ENCODE assay signal across 32 cellular contexts in genomic region chr1:116712510-116712909, GRCh38. TPM values are rescaled to one million over a fixed set of nuclear protein-coding genes. Genes with fewer than 3 reads are reported as not detected.
DNase-seq lines count a peak whose midpoint lies in the region; ATAC-seq, FAIRE-seq and TF ChIP-seq lines count a peak whose summit lies in the region.
"Had no signal": no experiment of that assay in that cellular context is flagged by ENCODE, and none has a peak within 500 bp of the region (broad histone marks: within the 10 kb centered on the region; RNA-seq: fewer than 3 reads in every experiment).

No MANE protein-coding gene starts in this region.

- FAIRE-seq in astrocyte (lab: Jason Lieb, UNC), result no peak
- no peak for FAIRE-seq in frontal cortex (lab: Jason Lieb, UNC)
- FAIRE-seq: keratinocyte, TTC549 had no signal

- H3K9me3 Mint-ChIP-seq in astrocyte (ENCODE audit: unreplicated experiment), result peaks cover 2% of the 10 kb centered on the region
- H3K9me3 Mint-ChIP-seq: stimulated activated effector memory CD8-positive, alpha-beta T cell treated with anti-CD3 and anti-CD28 coated beads, Interleukin-12 subunit alpha, Interleukin-12 subunit beta, amount 100 ng/mL, for 72 hours had no signal

- peak overlapping the region; percentile 16 for H3K4me2 ChIP-seq in astrocyte (ENCODE audit: low read length)
- H3K4me2 ChIP-seq: hepatocyte had no signal

- TF ChIP-seq CTCF in astrocyte (IDR thresholded peaks at IDR 0.05; ENCODE audit: insufficient read depth, low read depth, low read length), result no peak

- peaks cover 10% of the 10 kb centered on the region for H3K27me3 ChIP-seq in astrocyte (ENCODE audit: insufficient read depth, low read length)
- H3K27me3 ChIP-seq in iPS-20b (ENCODE audit: insufficient read depth, low read length), result no peaks in the 10 kb centered on the region
- H3K27me3 ChIP-seq: BLaER1 treated with 17β-estradiol and CSF1 and Interleukin-3, amounts not matched to agents 10 nM and 100 nM; esophagus squamous epithelium; hepatocyte; sigmoid colon; suprapubic skin had no signal

- DNase-seq in ELF-1 (ENCODE audit: low read depth, low spot score), result peak; percentile 36
- DNase-seq in HT1080 (ENCODE audit: low read depth), result peak; percentile 42
- no peak for DNase-seq in astrocyte (ENCODE audit: low read depth)
- no peak for DNase-seq in frontal cortex (ENCODE audit: low spot score in 2 of 2)
- no peak for DNase-seq in EL
- DNase-seq: activated CD4-positive, CD25-positive, alpha-beta regulatory T cell treated with anti-CD3 and anti-CD28 coated beads, Interleukin-2, amount 50 U/mL, for 72 hours; activated naive CD4-positive, alpha-beta T cell treated with Interleukin-2 at 50 U/mL for 16 hours; activated T-cell treated with anti-CD3 and anti-CD28 coated beads, Interleukin-2, amount 50 U/mL, for 48 hours; COR-L47; cortex of kidney; DMS53; esophagus squamous epithelium; foreskin melanocyte; midbrain; naive thymus-derived CD4-positive, alpha-beta T cell; NCI-H1092; NCI-H187 treated with DMSO at 0.1 percent for 48 hours; NCI-H226; NCI-H774; occipital lobe; psoas muscle; sigmoid colon; stimulated activated CD4-positive, alpha-beta T cell treated with anti-CD3 and anti-CD28 coated beads, Interleukin-4, amount 100 ng/mL, for 24 hours had no signal

- H3K9me3 ChIP-seq in astrocyte (ENCODE audit: insufficient read depth, low read depth, low read length), result no peaks in the 10 kb centered on the region
- peaks cover 11% of the 10 kb centered on the region; the same call in 1 of the 2 replicates for H3K9me3 ChIP-seq in iPS-20b (ENCODE audit: insufficient read depth, low read depth, low read length)
- H3K9me3 ChIP-seq: esophagus squamous epithelium, psoas muscle, sigmoid colon, suprapubic skin had no signal

- H2AFZ ChIP-seq in astrocyte (ENCODE audit: low read depth, low read length), result no peak overlapping the region
- H2AFZ ChIP-seq: hepatocyte had no signal

- H3K4me1 Mint-ChIP-seq in astrocyte (ENCODE audit: low read depth, unreplicated experiment), result peaks cover 13% of the 10 kb centered on the region
- H3K4me1 Mint-ChIP-seq: IgD-negative memory B cell had no signal

- no peak overlapping the region for H3K4me3 ChIP-seq in astrocyte (ENCODE audit: insufficient read depth, low read depth, low read length)
- peak overlapping the region; percentile 26; the same call in 1 of the 2 replicates for H3K4me3 ChIP-seq in iPS-20b (ENCODE audit: low read length)
- H3K4me3 ChIP-seq: BLaER1 treated with 17β-estradiol and CSF1 and Interleukin-3, amounts not matched to agents 10 nM and 100 nM; esophagus squamous epithelium; hepatocyte; psoas muscle; sigmoid colon; suprapubic skin had no signal

- H3K4me1 ChIP-seq in astrocyte (ENCODE audit: insufficient read depth, low read length), result no peaks in the 10 kb centered on the region
- H3K4me1 ChIP-seq in iPS-20b (ENCODE audit: insufficient read depth, low read length), result peaks cover 27% of the 10 kb centered on the region
- H3K4me1 ChIP-seq: psoas muscle had no signal

- no peaks in the 10 kb centered on the region for H3K79me2 ChIP-seq in astrocyte (ENCODE audit: insufficient read depth, low read length)
- H3K79me2 ChIP-seq: hepatocyte had no signal

- H3K4me3 Mint-ChIP-seq in astrocyte (ENCODE audit: unreplicated experiment), result no peak overlapping the region
- H3K4me3 Mint-ChIP-seq: IgD-negative memory B cell; naive thymus-derived CD4-positive, alpha-beta T cell; stimulated activated effector memory CD8-positive, alpha-beta T cell treated with anti-CD3 and anti-CD28 coated beads, Interleukin-12 subunit alpha, Interleukin-12 subunit beta, amount 100 ng/mL, for 72 hours had no signal

- no peak overlapping the region for H3K27ac ChIP-seq in astrocyte (ENCODE audit: low read depth, low read length)
- peak overlapping the region; percentile 95 for H3K27ac ChIP-seq in iPS-20b (ENCODE audit: low read length)
- H3K27ac ChIP-seq: BLaER1 treated with 17β-estradiol and CSF1 and Interleukin-3, amounts not matched to agents 10 nM and 100 nM; hepatocyte; psoas muscle; sigmoid colon; suprapubic skin had no signal

- no peaks in the 10 kb centered on the region for H4K20me1 ChIP-seq in astrocyte (ENCODE audit: insufficient read depth, low read length)
- H4K20me1 ChIP-seq: BLaER1 treated with 17β-estradiol and CSF1 and Interleukin-3, amounts not matched to agents 10 nM and 100 nM had no signal

- H3K36me3 Mint-ChIP-seq in astrocyte (ENCODE audit: low read depth, unreplicated experiment), result no peaks in the 10 kb centered on the region
- H3K36me3 Mint-ChIP-seq: IgD-negative memory B cell; stimulated activated effector memory CD8-positive, alpha-beta T cell treated with anti-CD3 and anti-CD28 coated beads, Interleukin-12 subunit alpha, Interleukin-12 subunit beta, amount 100 ng/mL, for 72 hours had no signal

- H3K36me3 ChIP-seq in astrocyte (ENCODE audit: insufficient read depth, low read length), result no peaks in the 10 kb centered on the region
- no peaks in the 10 kb centered on the region for H3K36me3 ChIP-seq in iPS-20b (ENCODE audit: insufficient read depth, low read depth, low read length)
- H3K36me3 ChIP-seq: BLaER1 treated with 17β-estradiol and CSF1 and Interleukin-3, amounts not matched to agents 10 nM and 100 nM; esophagus squamous epithelium; sigmoid colon; suprapubic skin had no signal

- H3K27ac Mint-ChIP-seq in astrocyte (ENCODE audit: unreplicated experiment), result no peak overlapping the region
- H3K27ac Mint-ChIP-seq: IgD-negative memory B cell; naive thymus-derived CD4-positive, alpha-beta T cell; stimulated activated effector memory CD8-positive, alpha-beta T cell treated with anti-CD3 and anti-CD28 coated beads, Interleukin-12 subunit alpha, Interleukin-12 subunit beta, amount 100 ng/mL, for 72 hours had no signal

- H3K9ac ChIP-seq in astrocyte (ENCODE audit: low read length), result no peak overlapping the region
- peak overlapping the region; percentile 73; the same call in 1 of the 2 replicates for H3K9ac ChIP-seq in iPS-20b (ENCODE audit: low read depth, low read length)
- H3K9ac ChIP-seq: BLaER1 treated with 17β-estradiol and CSF1 and Interleukin-3, amounts not matched to agents 10 nM and 100 nM had no signal

- H3K27me3 Mint-ChIP-seq in astrocyte (ENCODE audit: low read depth, unreplicated experiment), result peaks cover 17% of the 10 kb centered on the region

- no peak for ATAC-seq in HG03139 (IDR thresholded peaks at IDR 0.05; ENCODE audit: unreplicated experiment)
- ATAC-seq: naive thymus-derived CD4-positive, alpha-beta T cell; psoas muscle; stimulated activated effector memory CD8-positive, alpha-beta T cell treated with anti-CD3 and anti-CD28 coated beads, Interleukin-12 subunit alpha, Interleukin-12 subunit beta, amount 100 ng/mL, for 72 hours had no signal

RNA-seq across cellular contexts. Expression of gene CD2, which starts 41.7 kb away (rescaled TPM):
- total RNA-seq in HT1080 (2014; rRNA removed; shearing (Covaris generic)), result not detected in 2 replicates
- polyA plus RNA-seq in HT1080 (2015; cell fraction: cytosol; rRNA removed), result not detected in 2 replicates
- not detected in 2 replicates for polyA plus RNA-seq in HT1080 (2015; cell fraction: nucleus; rRNA removed)
- 0.14 TPM in 1 of 2 replicates, not detected in the other for total RNA-seq in astrocyte
- total RNA-seq in frontal cortex, result not detected
- total RNA-seq: occipital lobe had no signal
- polyA plus RNA-seq: keratinocyte had no signal

RNA-seq across cellular contexts. Expression of gene IGSF3, which starts 45.0 kb away (rescaled TPM):
- total RNA-seq in HT1080 (2014; rRNA removed; shearing (Covaris generic)), result 11.1 and 14.0 TPM in 2 replicates
- 6.9 and 7.9 TPM in 2 replicates for polyA plus RNA-seq in HT1080 (2015; cell fraction: cytosol; rRNA removed)
- 16.0 and 16.3 TPM in 2 replicates for polyA plus RNA-seq in HT1080 (2015; cell fraction: nucleus; rRNA removed)
- total RNA-seq in astrocyte (11.7 and 12.7 TPM in 2 replicates), frontal cortex (134 TPM)
- polyA plus RNA-seq: IgD-negative memory B cell had no signal

Comparison
In these comparisons a context has a peak if more than half of its experiments do, and no peak if none do; other contexts are left out.
1. DNase-seq: peak in ELF-1 (single experiment) and HT1080 (single experiment); none in astrocyte (single experiment), frontal cortex (0 of 2) and EL (single experiment).